ENCODE assay signal across 18 cellular contexts in genomic region chr9:118809160-118809625, GRCh38.
DNase-seq lines count a peak whose midpoint lies in the region; ATAC-seq and TF ChIP-seq lines count a peak whose summit lies in the region.
"Had no signal": no experiment of that assay in that cellular context is flagged by ENCODE, and none has a peak within 500 bp of the region (broad histone marks: within the 10 kb centered on the region; RNA-seq: fewer than 3 reads in every experiment).

No MANE protein-coding gene starts in this region.

- TF ChIP-seq CTCF in H9 (conservative IDR thresholded peaks at IDR 0.05) (peak; percentile 66), endodermal cell (conservative IDR thresholded peaks at IDR 0.05) (peak; percentile 83), kidney epithelial cell (IDR thresholded peaks at IDR 0.05; ENCODE audit: insufficient read depth, low read length, poor library complexity, severe bottlenecking) (peak; percentile 25), testis (IDR thresholded peaks at IDR 0.05) (no peak)

- H3K79me2 ChIP-seq in H9 (ENCODE audit: insufficient read depth, low read length): no peaks in the 10 kb centered on the region

- H4K20me1 ChIP-seq in H9 (ENCODE audit: control insufficient read depth, insufficient read depth, insufficient read length): no peaks in the 10 kb centered on the region

- intact Hi-C loops in testis (cut with DNase I; ENCODE audit: low total_unique reads): no loop called here

- H3K9me3 ChIP-seq in H9 (ENCODE audit: control insufficient read depth, low read depth, low read length) (no peaks in the 10 kb centered on the region), endodermal cell (ENCODE audit: control insufficient read depth, low read length) (peaks cover 16% of the 10 kb centered on the region), testis (no peaks in the 10 kb centered on the region)
- H3K9me3 ChIP-seq: thoracic aorta had no signal

- H2AFZ ChIP-seq in H9 (ENCODE audit: low read length): no peak overlapping the region
- H2AFZ ChIP-seq: PC-9 had no signal

- no peak for ATAC-seq in HG02678 (IDR thresholded peaks at IDR 0.05; ENCODE audit: unreplicated experiment)
- ATAC-seq: heart right ventricle; left lung; stimulated activated effector memory CD8-positive, alpha-beta T cell treated with anti-CD3 and anti-CD28 coated beads, Interleukin-12 subunit alpha, Interleukin-12 subunit beta, amount 100 ng/mL, for 72 hours had no signal

- no peak overlapping the region for H2BK12ac ChIP-seq in H9 (ENCODE audit: insufficient read length, low read depth, low read length)

- H4K5ac ChIP-seq in H9 (ENCODE audit: insufficient read length, low read depth, low read length): no peak overlapping the region

- H3K4me2 ChIP-seq in H9 (ENCODE audit: insufficient read depth, insufficient read length, low read length): no peak overlapping the region
- H3K4me2 ChIP-seq: PC-9 had no signal

- no peak overlapping the region for H3K27ac Mint-ChIP-seq in H9
- H3K27ac Mint-ChIP-seq in endodermal cell: no peak overlapping the region
- no peak overlapping the region for H3K27ac Mint-ChIP-seq in activated T-cell treated with anti-CD3 and anti-CD28 coated beads, Interleukin-2, amount 50 U/mL, for 24 hours
- H3K27ac Mint-ChIP-seq: stimulated activated effector memory CD8-positive, alpha-beta T cell treated with anti-CD3 and anti-CD28 coated beads, Interleukin-12 subunit alpha, Interleukin-12 subunit beta, amount 100 ng/mL, for 72 hours had no signal

- H3K27me3 Mint-ChIP-seq in H9 (ENCODE audit: low read depth) (no peaks in the 10 kb centered on the region), endodermal cell (ENCODE audit: insufficient read depth) (peaks cover 5% of the 10 kb centered on the region)
- H3K27me3 Mint-ChIP-seq in activated T-cell treated with anti-CD3 and anti-CD28 coated beads, Interleukin-2, amount 50 U/mL, for 24 hours: no peaks in the 10 kb centered on the region
- H3K27me3 Mint-ChIP-seq: central memory CD8-positive, alpha-beta T cell had no signal

- H3K27ac ChIP-seq in H9 (ENCODE audit: insufficient read length, low read depth, low read length) (no peak overlapping the region), endodermal cell (ENCODE audit: low read depth, low read length) (no peak overlapping the region), testis (peak overlapping the region in 1 of 2 donors; percentile 41)
- H3K27ac ChIP-seq: heart right ventricle, left lung, PC-9, thoracic aorta had no signal

- no peak overlapping the region for H2BK120ac ChIP-seq in H9 (ENCODE audit: low read depth, low read length, poor library complexity, severe bottlenecking)

- no peaks in the 10 kb centered on the region for H3K36me3 ChIP-seq in endodermal cell (ENCODE audit: control insufficient read depth, insufficient read depth, low read length)
- no peaks in the 10 kb centered on the region for H3K36me3 ChIP-seq in kidney epithelial cell (ENCODE audit: control insufficient read depth, insufficient read depth, low read length)
- H3K36me3 ChIP-seq in testis (ENCODE audit: low read depth, missing control alignments): no peaks in the 10 kb centered on the region
- H3K36me3 ChIP-seq: heart right ventricle, left lung, thoracic aorta had no signal

- H3K23me2 ChIP-seq in H9 (ENCODE audit: insufficient read length, low read depth, low read length, poor library complexity, severe bottlenecking): no peaks in the 10 kb centered on the region

- H3K4me3 ChIP-seq in endodermal cell (ENCODE audit: low read length): no peak overlapping the region
- peak overlapping the region; percentile 18 for H3K4me3 ChIP-seq in kidney epithelial cell (ENCODE audit: low read depth, low read length)
- peak overlapping the region; percentile 42 to 53 for H3K4me3 ChIP-seq in testis
- H3K4me3 ChIP-seq: heart right ventricle, left lung, PC-9, thoracic aorta had no signal

- no peak overlapping the region for H4K8ac ChIP-seq in H9 (replicated peaks; ENCODE audit: insufficient read length, low read depth, low read length)

- no peak overlapping the region for H2BK20ac ChIP-seq in H9 (ENCODE audit: low read depth, low read length, poor library complexity, severe bottlenecking)

- H3K79me1 ChIP-seq in H9 (ENCODE audit: insufficient read depth, low read depth, low read length, poor library complexity, severe bottlenecking): no peaks in the 10 kb centered on the region

- H3K27me3 ChIP-seq in H9 (ENCODE audit: insufficient read depth, low read length): no peaks in the 10 kb centered on the region
- H3K27me3 ChIP-seq in endodermal cell (ENCODE audit: control insufficient read depth, insufficient read depth, low read length, poor library complexity, severe bottlenecking): no peaks in the 10 kb centered on the region
- H3K27me3 ChIP-seq in kidney epithelial cell (ENCODE audit: control insufficient read depth, insufficient read depth, low read length): no peaks in the 10 kb centered on the region
- no peaks in the 10 kb centered on the region for H3K27me3 ChIP-seq in testis
- H3K27me3 ChIP-seq: left lung had no signal

- no peak overlapping the region for H3T11ph ChIP-seq in H9 (ENCODE audit: low read length)

- DNase-seq in H9 (peak; percentile 79), endodermal cell (peak; percentile 83), kidney epithelial cell (ENCODE audit: low read depth) (no peak), testis (peak; percentile 15), amniotic stem cell (lab: John Stamatoyannopoulos, UW) (no peak)
- DNase-seq in activated T-cell treated with anti-CD3 and anti-CD28 coated beads, Interleukin-2, amount 50 U/mL, for 24 hours: no peak
- DNase-seq: activated naive CD4-positive, alpha-beta T cell; effector CD8-positive, alpha-beta T cell; EL; heart right ventricle; NCI-H82; occipital lobe; PC-9 had no signal

- H2BK5ac ChIP-seq in H9 (ENCODE audit: insufficient read length, low read length): no peak overlapping the region

- no peak overlapping the region for H3K23ac ChIP-seq in H9 (ENCODE audit: insufficient read length, low read depth, low read length)

- no peak overlapping the region for H2BK15ac ChIP-seq in H9 (ENCODE audit: low read depth, low read length)

- H4K91ac ChIP-seq in H9 (ENCODE audit: insufficient read length, low read depth, low read length): no peak overlapping the region

- H3K56ac ChIP-seq in H9 (ENCODE audit: insufficient read length, low read depth, low read length): no peak overlapping the region

- H3K36me3 Mint-ChIP-seq in H9 (ENCODE audit: insufficient read depth in 1 of 3, low read depth in 3 of 3) (peaks cover 0 to 2% (median 0%) of the 10 kb centered on the region in 3 experiments; a peak in 2 of 7 replicates), endodermal cell (ENCODE audit: low read depth) (peaks cover 6% of the 10 kb centered on the region)
- H3K36me3 Mint-ChIP-seq in activated T-cell treated with anti-CD3 and anti-CD28 coated beads, Interleukin-2, amount 50 U/mL, for 24 hours (ENCODE audit: low read depth): no peaks in the 10 kb centered on the region
- H3K36me3 Mint-ChIP-seq: stimulated activated effector memory CD8-positive, alpha-beta T cell treated with anti-CD3 and anti-CD28 coated beads, Interleukin-12 subunit alpha, Interleukin-12 subunit beta, amount 100 ng/mL, for 72 hours had no signal

- no peak overlapping the region for H3K9ac ChIP-seq in H9 (ENCODE audit: extremely low read depth, insufficient read length, low read length)
- no peak overlapping the region for H3K9ac ChIP-seq in endodermal cell (ENCODE audit: extremely low read depth, low read length, poor library complexity, severe bottlenecking)

- H3K9me3 Mint-ChIP-seq in H9 (peaks cover 0 to 2% of the 10 kb centered on the region in 2 experiments; a peak in 2 of 5 replicates), endodermal cell (peaks cover 7% of the 10 kb centered on the region)
- peaks cover 13% of the 10 kb centered on the region for H3K9me3 Mint-ChIP-seq in activated T-cell treated with anti-CD3 and anti-CD28 coated beads, Interleukin-2, amount 50 U/mL, for 24 hours

- H2AK5ac ChIP-seq in H9 (ENCODE audit: insufficient read length, low read length): no peak overlapping the region

- H3K4me1 Mint-ChIP-seq in H9 (no peaks in the 10 kb centered on the region), endodermal cell (no peaks in the 10 kb centered on the region)
- no peaks in the 10 kb centered on the region for H3K4me1 Mint-ChIP-seq in activated T-cell treated with anti-CD3 and anti-CD28 coated beads, Interleukin-2, amount 50 U/mL, for 24 hours (ENCODE audit: low read depth)
- H3K4me1 Mint-ChIP-seq: central memory CD8-positive, alpha-beta T cell; stimulated activated effector memory CD8-positive, alpha-beta T cell treated with anti-CD3 and anti-CD28 coated beads, Interleukin-12 subunit alpha, Interleukin-12 subunit beta, amount 100 ng/mL, for 72 hours had no signal

- H3K18ac ChIP-seq in H9 (ENCODE audit: insufficient read length, low read depth, low read length): no peak overlapping the region

- no peak overlapping the region for H3K4ac ChIP-seq in H9 (ENCODE audit: low read depth, low read length)

- TF ChIP-seq POLR2A in testis (IDR thresholded peaks at IDR 0.05): no peak

- H3K4me1 ChIP-seq in H9 (ENCODE audit: insufficient read depth, low read length) (no peaks in the 10 kb centered on the region), endodermal cell (ENCODE audit: control insufficient read depth, insufficient read depth, low read length) (no peaks in the 10 kb centered on the region), testis (no peaks in the 10 kb centered on the region)
- H3K4me1 ChIP-seq: heart right ventricle, left lung had no signal

- H3K14ac ChIP-seq in H9 (ENCODE audit: insufficient read depth, low read length): no peak overlapping the region

- H3K4me3 Mint-ChIP-seq in H9 (peak overlapping the region; percentile 17 to 55; a peak in 2 of 5 replicates), endodermal cell (peak overlapping the region; percentile 50)
- no peak overlapping the region for H3K4me3 Mint-ChIP-seq in activated T-cell treated with anti-CD3 and anti-CD28 coated beads, Interleukin-2, amount 50 U/mL, for 24 hours
- H3K4me3 Mint-ChIP-seq: central memory CD8-positive, alpha-beta T cell; stimulated activated effector memory CD8-positive, alpha-beta T cell treated with anti-CD3 and anti-CD28 coated beads, Interleukin-12 subunit alpha, Interleukin-12 subunit beta, amount 100 ng/mL, for 72 hours had no signal

- WGBS in H9 (ENCODE audit: extremely low coverage, insufficient read length, low lambda C conversion rate): no CpG with 5 or more reads among the region's 47 CpGs
- WGBS in endodermal cell (ENCODE audit: insufficient coverage in 1 of 2, insufficient read length in 1 of 2), 2 experiments: 87 to 96% methylated on average over 9 to 47 of the region's 47 CpGs
- 56% methylated on average over 47 of the region's 47 CpGs; no CpG with 5 or more reads in 1 of the 2 donors for WGBS in testis, 2 donors

Comparison
In these comparisons a context has a peak if more than half of its experiments do, and no peak if none do; other contexts are left out.
1. DNase-seq: peak in H9 (single experiment), endodermal cell (single experiment) and testis (single experiment); none in kidney epithelial cell (single experiment), amniotic stem cell (single experiment) and activated T-cell treated with anti-CD3 and anti-CD28 coated beads, Interleukin-2, amount 50 U/mL, for 24 hours (single experiment).
2. CTCF ChIP-seq: peak in H9 (single experiment), endodermal cell (single experiment) and kidney epithelial cell (single experiment); none in testis (0 of 3).